ENCODE assay signal across 8 cellular contexts in the genomic region with DNA sequence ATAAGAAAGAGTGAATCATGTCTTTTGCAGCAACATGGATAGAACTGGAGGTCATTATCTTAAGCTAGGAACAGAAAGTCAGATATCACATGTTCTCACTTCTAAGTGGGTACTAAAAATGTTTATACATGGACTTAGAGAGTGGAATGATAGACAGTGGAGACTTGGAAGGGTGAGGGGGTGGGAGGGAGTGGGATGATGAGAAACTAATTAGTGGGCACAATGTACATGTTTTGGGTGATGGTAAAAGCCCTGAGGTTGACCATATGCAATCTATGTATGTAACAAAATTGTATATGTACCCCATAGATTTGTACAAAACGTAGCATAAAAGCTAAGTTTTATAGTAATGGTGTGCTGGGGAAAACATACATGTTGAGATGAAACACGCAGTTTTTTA.
"Had no signal": no experiment of that assay in that cellular context is flagged by ENCODE, and none has a peak within 500 bp of the region (broad histone marks: within the 10 kb centered on the region; RNA-seq: fewer than 3 reads in every experiment).

No MANE protein-coding gene starts in this region.

- DNase-seq: GM23248, GOT3, H9, HCEC 1CT, IMR-90, KG1 had no signal

- H3K9me3 Mint-ChIP-seq: H9 had no signal

- H3K4me3 Mint-ChIP-seq: H9 had no signal

- ATAC-seq: K562 had no signal

- FAIRE-seq: HTR-8/SVneo, K562 had no signal

- H3K27ac Mint-ChIP-seq: H9 had no signal
